Comparison of ENCODE assay signal across 1 cellular context in the genomic region with DNA sequence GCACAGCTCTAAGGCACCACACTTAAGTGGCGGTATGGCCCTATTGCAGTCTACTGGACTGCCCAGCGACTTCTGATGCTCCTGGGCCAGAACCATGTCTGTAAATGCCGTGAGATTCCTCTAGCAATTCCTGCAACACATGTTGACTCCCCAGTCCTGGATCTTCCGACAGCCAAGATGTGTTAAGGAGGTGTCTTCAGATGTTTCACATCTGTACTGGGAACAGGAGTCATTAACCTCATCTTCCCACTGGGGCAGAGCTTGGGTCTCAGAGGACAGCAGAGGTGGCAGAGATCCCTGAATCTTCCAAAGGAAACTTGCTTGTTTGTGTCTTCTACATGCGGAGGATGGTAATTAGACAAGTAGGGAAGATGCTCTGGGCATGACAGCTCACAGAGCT.
TF ChIP-seq lines count a peak whose summit lies in the region.

No MANE protein-coding gene starts in this region.

TF ChIP-seq in IMR-90, 13 proteins besides CTCF, POLR2A, EP300 and RAD21:
- TF ChIP-seq MXI1 (IDR thresholded peaks at IDR 0.05; ENCODE audit: borderline replicate concordance, low read depth, low read length), result no peak
- no peak for TF ChIP-seq RCOR1 (IDR thresholded peaks at IDR 0.05; ENCODE audit: insufficient replicate concordance, low read length)
- TF ChIP-seq MAFK (IDR thresholded peaks at IDR 0.05; ENCODE audit: low read depth, low read length), result no peak
- no peak for TF ChIP-seq BHLHE40 (IDR thresholded peaks at IDR 0.05; ENCODE audit: low read depth, low read length)
